ENCODE assay signal across 19 cellular contexts in genomic region chr7:139650429-139651100, GRCh38.
DNase-seq lines count a peak whose midpoint lies in the region; ATAC-seq and TF ChIP-seq lines count a peak whose summit lies in the region.
"Had no signal": no experiment of that assay in that cellular context is flagged by ENCODE, and none has a peak within 500 bp of the region (broad histone marks: within the 10 kb centered on the region; RNA-seq: fewer than 3 reads in every experiment).

No MANE protein-coding gene starts in this region.

- H3K9me3 ChIP-seq in heart left ventricle = no peaks in the 10 kb centered on the region
- H3K9me3 ChIP-seq in naive thymus-derived CD4-positive, alpha-beta T cell (ENCODE audit: control insufficient read depth in 2 of 3, low read length in 3 of 3) = no peaks in the 10 kb centered on the region

- H3K36me3 ChIP-seq in ACC112 (ENCODE audit: insufficient read depth, low read length) = peaks cover 5% of the 10 kb centered on the region; the same call in 1 of the 2 replicates
- peaks cover 0 to 8% (median 0%) of the 10 kb centered on the region in 9 donors for H3K36me3 ChIP-seq in heart left ventricle
- H3K36me3 ChIP-seq in naive thymus-derived CD4-positive, alpha-beta T cell (ENCODE audit: control insufficient read depth in 2 of 3, insufficient read depth in 3 of 3, low read length in 3 of 3) = no peaks in the 10 kb centered on the region
- H3K36me3 ChIP-seq: brain microvascular endothelial cell had no signal

- CTCF ChIA-PET in WTC11 (lab: Charles Lee) = interaction anchor here (0.7 to 1.1 kb wide), 3 partner anchors 30 to 322 kb away, joined by 3 to 4 read pairs (median 3); no protein-coding TSS in a partner anchor
- CTCF ChIA-PET in naive thymus-derived CD4-positive, alpha-beta T cell (lab: Charles Lee) = interaction anchor here (1.5 kb wide), 1 partner anchor 30 kb away, joined by 3 read pairs; no protein-coding TSS in a partner anchor

- peak overlapping the region; percentile 35; the same call in 1 of the 2 replicates for H3K27ac Mint-ChIP-seq in WTC11
- H3K27ac Mint-ChIP-seq in naive thymus-derived CD4-positive, alpha-beta T cell = peak overlapping the region in 7 of 9 donors; percentile 16 to 92 (median 58)
- H3K27ac Mint-ChIP-seq: activated CD8-positive, alpha-beta memory T cell treated with anti-CD3 and anti-CD28 coated beads, Interleukin-2, amount 10 ng/mL, durations not matched to agents 7 days and 5 days; activated naive CD4-positive, alpha-beta T cell treated with anti-CD3 and anti-CD28 coated beads for 36 hours had no signal

- H3K4me1 ChIP-seq in ACC112 (ENCODE audit: control insufficient read depth, insufficient read depth, low read length, unreplicated experiment) = peaks cover 60% of the 10 kb centered on the region
- peaks cover 10 to 96% (median 79%) of the 10 kb centered on the region in 12 donors for H3K4me1 ChIP-seq in heart left ventricle
- peaks cover 0 to 43% of the 10 kb centered on the region in 2 donors for H3K4me1 ChIP-seq in naive thymus-derived CD4-positive, alpha-beta T cell (ENCODE audit: control insufficient read depth in 2 of 2, insufficient read depth in 2 of 2, low read length in 2 of 2)

- TF ChIP-seq CTCF in WTC11 (IDR thresholded peaks at IDR 0.05) (no peak), heart left ventricle (IDR thresholded peaks at IDR 0.05) (no peak)

- intact Hi-C loops in heart left ventricle (cut with DNase I) = loop anchor here in 4 of 10 donors (2.0 to 10.0 kb wide), 4 partner anchors 54 to 128 kb away; no protein-coding TSS in a partner anchor
- intact Hi-C loops in naive thymus-derived CD4-positive, alpha-beta T cell (cut with micrococcal nuclease) = no loop called here

- no peak overlapping the region for H2AFZ ChIP-seq in ACC112 (ENCODE audit: low read length, unreplicated experiment)
- H2AFZ ChIP-seq: PC-9 had no signal

- no peaks in the 10 kb centered on the region for H3K9me3 Mint-ChIP-seq in WTC11
- H3K9me3 Mint-ChIP-seq in naive thymus-derived CD4-positive, alpha-beta T cell = no peaks in the 10 kb centered on the region
- H3K9me3 Mint-ChIP-seq: activated naive CD4-positive, alpha-beta T cell treated with anti-CD3 and anti-CD28 coated beads for 36 hours; naive B cell had no signal

- no peaks in the 10 kb centered on the region for H3K36me3 Mint-ChIP-seq in WTC11
- H3K36me3 Mint-ChIP-seq in naive thymus-derived CD4-positive, alpha-beta T cell = peaks cover 0 to 4% (median 2%) of the 10 kb centered on the region in 5 donors
- H3K36me3 Mint-ChIP-seq: activated CD8-positive, alpha-beta memory T cell treated with anti-CD3 and anti-CD28 coated beads, Interleukin-2, amount 10 ng/mL, durations not matched to agents 7 days and 5 days; naive B cell had no signal

- H3K4me3 Mint-ChIP-seq in WTC11 = no peak overlapping the region
- peak overlapping the region in 5 of 10 donors; percentile 21 to 48 (median 25) for H3K4me3 Mint-ChIP-seq in naive thymus-derived CD4-positive, alpha-beta T cell
- H3K4me3 Mint-ChIP-seq: activated CD8-positive, alpha-beta memory T cell treated with anti-CD3 and anti-CD28 coated beads, Interleukin-2, amount 10 ng/mL, durations not matched to agents 7 days and 5 days; activated naive CD4-positive, alpha-beta T cell treated with anti-CD3 and anti-CD28 coated beads for 36 hours had no signal

- WGBS in heart left ventricle, 4 donors = 57 to 67% (median 63%) methylated on average over 12 of the region's 12 CpGs

- no peaks in the 10 kb centered on the region for H3K27me3 ChIP-seq in ACC112 (ENCODE audit: insufficient read depth, low read length)
- no peaks in the 10 kb centered on the region for H3K27me3 ChIP-seq in heart left ventricle
- H3K27me3 ChIP-seq in naive thymus-derived CD4-positive, alpha-beta T cell (ENCODE audit: control insufficient read depth in 2 of 2, insufficient read depth in 2 of 2, low read length in 2 of 2) = no peaks in the 10 kb centered on the region
- H3K27me3 ChIP-seq: brain microvascular endothelial cell had no signal

- peak overlapping the region; percentile 34; the same call in 1 of the 2 replicates for H3K27ac ChIP-seq in ACC112 (ENCODE audit: low read depth, low read length)
- peak overlapping the region; percentile 5 to 84 (median 74) for H3K27ac ChIP-seq in heart left ventricle
- no peak overlapping the region for H3K27ac ChIP-seq in naive thymus-derived CD4-positive, alpha-beta T cell (ENCODE audit: low read depth, low read length)
- H3K27ac ChIP-seq: brain microvascular endothelial cell, KMS-11, PC-9 had no signal

- H3K4me3 ChIP-seq in ACC112 (ENCODE audit: low read depth, low read length) (no peak overlapping the region), heart left ventricle (no peak overlapping the region)
- no peak overlapping the region for H3K4me3 ChIP-seq in naive thymus-derived CD4-positive, alpha-beta T cell (ENCODE audit: low read length)
- H3K4me3 ChIP-seq: PC-9 had no signal

- TF ChIP-seq POLR2A in heart left ventricle (IDR thresholded peaks at IDR 0.05) = no peak

- H3K27me3 Mint-ChIP-seq in WTC11 (ENCODE audit: low read depth) = no peaks in the 10 kb centered on the region
- H3K27me3 Mint-ChIP-seq in naive thymus-derived CD4-positive, alpha-beta T cell = no peaks in the 10 kb centered on the region
- H3K27me3 Mint-ChIP-seq: activated CD8-positive, alpha-beta memory T cell treated with anti-CD3 and anti-CD28 coated beads, Interleukin-2, amount 10 ng/mL, durations not matched to agents 7 days and 5 days; naive B cell had no signal

- no peak for DNase-seq in WTC11 (ENCODE audit: low spot score)
- DNase-seq in heart left ventricle = peak in 4 of 5 donors; percentile 45 to 67 (median 50)
- DNase-seq in naive thymus-derived CD4-positive, alpha-beta T cell = no peak
- DNase-seq in NCI-H1048 (lab: John Stamatoyannopoulos, UW) = no peak
- no peak for DNase-seq in activated T-cell treated with anti-CD3 and anti-CD28 coated beads, Interleukin-2, amount 50 U/mL, for 48 hours
- DNase-seq in COLO829 (ENCODE audit: low spot score) = no peak
- no peak for DNase-seq in putamen (ENCODE audit: low spot score)
- DNase-seq: activated CD8-positive, alpha-beta memory T cell treated with anti-CD3 and anti-CD28 coated beads, Interleukin-2, amount 10 ng/mL, durations not matched to agents 7 days and 5 days; activated naive CD4-positive, alpha-beta T cell treated with anti-CD3 and anti-CD28 coated beads for 36 hours; brain microvascular endothelial cell; Calu3; foreskin melanocyte; naive B cell; NCI-H1417 treated with DMSO at 0.1 percent for 48 hours; NCI-H510A; stimulated activated CD4-positive, alpha-beta T cell treated with anti-CD3 and anti-CD28 coated beads, Interleukin-4, amount 100 ng/mL, for 1 hour had no signal

- peaks cover 36% of the 10 kb centered on the region for H3K4me1 Mint-ChIP-seq in WTC11
- peaks cover 38 to 75% (median 64%) of the 10 kb centered on the region in 7 donors for H3K4me1 Mint-ChIP-seq in naive thymus-derived CD4-positive, alpha-beta T cell

- POLR2A ChIA-PET in WTC11 (lab: Charles Lee) = no interaction called here
- POLR2A ChIA-PET in naive thymus-derived CD4-positive, alpha-beta T cell (lab: Charles Lee) = interaction anchor here (0.5 to 0.6 kb wide), 2 partner anchors 33 to 85 kb away, joined by 3 to 4 read pairs; no protein-coding TSS in a partner anchor

- no peak for ATAC-seq in WTC11
- peak; percentile 44 to 61 (median 47) for ATAC-seq in heart left ventricle
- no peak for ATAC-seq in naive thymus-derived CD4-positive, alpha-beta T cell
- ATAC-seq: activated CD8-positive, alpha-beta memory T cell treated with anti-CD3 and anti-CD28 coated beads, Interleukin-2, amount 10 ng/mL, durations not matched to agents 7 days and 5 days had no signal

- H3K79me2 ChIP-seq in ACC112 (ENCODE audit: control insufficient read depth, insufficient read depth, low read length, unreplicated experiment) = peaks cover 89% of the 10 kb centered on the region

TF ChIP-seq in WTC11, 78 proteins besides CTCF, POLR2A, EP300 and RAD21:
- TF ChIP-seq TEAD1 (CRISPR knock-in tag; IDR thresholded peaks at IDR 0.05) = no peak
- TF ChIP-seq ZNF219 (CRISPR knock-in tag; IDR thresholded peaks at IDR 0.05; ENCODE audit: borderline replicate concordance) = no peak
TF ChIP-seq in WTC11: peak in this region for 0.

Comparison
In these comparisons a context has a peak if more than half of its experiments do, and no peak if none do; other contexts are left out.
1. ATAC-seq: peak in heart left ventricle (4 of 4); none in WTC11 (single experiment) and naive thymus-derived CD4-positive, alpha-beta T cell (single experiment).
2. DNase-seq: peak in heart left ventricle (4 of 5); none in WTC11 (single experiment), naive thymus-derived CD4-positive, alpha-beta T cell (0 of 9), NCI-H1048 (single experiment), activated T-cell treated with anti-CD3 and anti-CD28 coated beads, Interleukin-2, amount 50 U/mL, for 48 hours (0 of 2), COLO829 (single experiment) and putamen (single experiment).